In the genomic region with DNA sequence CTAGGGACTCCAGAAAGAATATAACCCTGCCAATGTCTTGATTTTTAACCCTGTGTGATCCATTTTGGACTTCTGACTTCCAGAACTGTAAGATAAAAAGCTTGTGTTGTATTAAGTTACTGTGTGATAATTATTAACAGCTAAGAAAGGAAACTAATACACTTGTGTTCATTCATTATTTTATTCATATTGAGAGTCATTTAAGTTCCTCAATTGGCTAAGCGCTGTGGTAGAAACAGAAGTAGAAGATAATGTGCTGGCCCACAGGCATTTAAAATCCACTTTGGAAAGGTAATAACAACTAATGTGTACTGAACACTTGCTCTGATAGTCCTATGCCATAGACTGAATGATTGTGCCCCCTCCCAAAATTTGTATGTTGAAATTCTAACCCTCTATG, we compare ENCODE assay signal across 24 cellular contexts.
"Had no signal": no experiment of that assay in that cellular context is flagged by ENCODE, and none has a peak within 500 bp of the region (broad histone marks: within the 10 kb centered on the region; RNA-seq: fewer than 3 reads in every experiment).

No MANE protein-coding gene starts in this region.

- H3K27me3 Mint-ChIP-seq: dendritic cell treated with granulocyte-macrophage colony-stimulating factor and Interleukin-4, amounts not matched to agents 40 ng/mL and 50 ng/mL, for 4 days; effector memory CD8-positive, alpha-beta T cell; naive B cell; naive thymus-derived CD8-positive, alpha-beta T cell had no signal

- H3K9me3 Mint-ChIP-seq: dendritic cell treated with granulocyte-macrophage colony-stimulating factor and Interleukin-4, amounts not matched to agents 40 ng/mL and 50 ng/mL, for 4 days; endodermal cell had no signal

- H3K4me3 ChIP-seq: esophagus squamous epithelium, gastrocnemius medialis, heart right ventricle, left lung, lower lobe of right lung, mucosa of descending colon had no signal

- ATAC-seq: effector memory CD8-positive, alpha-beta T cell; esophagus mucosa; gastrocnemius medialis; left lung; lower lobe of right lung; mucosa of descending colon; naive thymus-derived CD8-positive, alpha-beta T cell had no signal

- H3K27me3 ChIP-seq: esophagus squamous epithelium, gastrocnemius medialis, heart right ventricle, left lung had no signal

- H3K9me3 ChIP-seq: esophagus squamous epithelium, gastrocnemius medialis, left lung, lower lobe of right lung, mucosa of descending colon had no signal

- DNase-seq: cortex of kidney; effector CD8-positive, alpha-beta T cell; effector memory CD8-positive, alpha-beta T cell; endodermal cell; erythroblast; esophagus squamous epithelium; foreskin fibroblast; gastrocnemius medialis; glutamatergic neuron; head of caudate nucleus; heart right ventricle; hippocampal formation; left cardiac atrium; left lung; left ventricle myocardium superior; lower lobe of right lung; mesenchymal stem cell; mucosa of descending colon; naive B cell; naive thymus-derived CD8-positive, alpha-beta T cell had no signal

- H3K4me3 Mint-ChIP-seq: dendritic cell treated with granulocyte-macrophage colony-stimulating factor and Interleukin-4, amounts not matched to agents 40 ng/mL and 50 ng/mL, for 4 days; effector memory CD8-positive, alpha-beta T cell; endodermal cell; mesothelial cell of epicardium; naive B cell; naive thymus-derived CD8-positive, alpha-beta T cell had no signal

- H3K4me1 Mint-ChIP-seq: endodermal cell; naive B cell; naive thymus-derived CD8-positive, alpha-beta T cell had no signal

- H3K4me1 ChIP-seq: esophagus squamous epithelium, gastrocnemius medialis, heart right ventricle, left lung, lower lobe of right lung had no signal

- H3K36me3 ChIP-seq: esophagus squamous epithelium, gastrocnemius medialis, heart right ventricle, left lung, lower lobe of right lung had no signal

- H3K36me3 Mint-ChIP-seq: mesothelial cell of epicardium, naive B cell had no signal

- H3K27ac ChIP-seq: epithelial cell of prostate, esophagus squamous epithelium, gastrocnemius medialis, heart right ventricle, left lung, lower lobe of right lung had no signal

- H3K27ac Mint-ChIP-seq: dendritic cell treated with granulocyte-macrophage colony-stimulating factor and Interleukin-4, amounts not matched to agents 40 ng/mL and 50 ng/mL, for 4 days; effector memory CD8-positive, alpha-beta T cell; endodermal cell; mesothelial cell of epicardium; naive thymus-derived CD8-positive, alpha-beta T cell had no signal
